ENCODE assay signal across 10 cellular contexts in the genomic region with DNA sequence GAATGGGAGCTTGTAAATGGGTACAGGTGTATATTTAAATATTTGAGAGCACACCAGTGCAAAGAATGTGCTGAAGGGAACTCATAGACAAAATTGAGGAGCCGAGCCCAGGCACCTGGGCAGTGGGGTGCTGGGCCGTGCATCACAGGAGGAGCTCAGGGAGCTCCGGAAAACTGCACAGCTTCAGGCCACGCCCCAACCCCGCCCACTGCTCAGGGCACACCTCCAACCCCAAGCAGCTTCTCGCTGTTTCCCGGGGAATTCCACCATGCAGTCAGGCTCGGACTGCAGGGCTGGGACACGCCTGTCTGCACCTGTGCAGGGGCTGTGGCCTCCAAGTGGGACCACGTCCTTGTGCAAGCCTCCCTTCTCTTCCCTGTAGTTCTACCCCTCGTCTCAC.
DNase-seq lines count a peak whose midpoint lies in the region; ATAC-seq, FAIRE-seq and TF ChIP-seq lines count a peak whose summit lies in the region.
"Had no signal": no experiment of that assay in that cellular context is flagged by ENCODE, and none has a peak within 500 bp of the region (broad histone marks: within the 10 kb centered on the region; RNA-seq: fewer than 3 reads in every experiment).

No MANE protein-coding gene starts in this region.

- in situ Hi-C loops in G401 (cut with HindIII; ENCODE audit: low sequenced_read_pairs), result no loop called here

- ATAC-seq in HG02973 (IDR thresholded peaks at IDR 0.05; ENCODE audit: unreplicated experiment), result no peak

- H3K4me3 ChIP-seq in H7 (ENCODE audit: insufficient read depth, low read depth, low read length) (no peak overlapping the region), bronchial epithelial cell (ENCODE audit: low read depth, low read length) (no peak overlapping the region)

- DNase-seq in 8988T (peak; percentile 50), H7 (peak; percentile 93), bronchial epithelial cell (ENCODE audit: low read depth) (peak; percentile 69), left kidney (ENCODE audit: low read depth, low spot score) (peak; percentile 77), AML-193 (lab: John Stamatoyannopoulos, UW) (no peak), G401 (ENCODE audit: low spot score) (no peak)
- DNase-seq in stimulated activated CD4-positive, alpha-beta T cell treated with anti-CD3 and anti-CD28 coated beads, Interleukin-15, amount 100 ng/mL, for 24 hours, result no peak
- DNase-seq: NCI-H2029, T-helper 9 cell had no signal

- TF ChIP-seq CTCF in bronchial epithelial cell (IDR thresholded peaks at IDR 0.05; ENCODE audit: insufficient read depth, low read length, severe bottlenecking), result no peak

- H3K36me3 ChIP-seq in H7 (replicated peaks; ENCODE audit: control insufficient read depth, insufficient read depth, low read length), result no peaks in the 10 kb centered on the region; the same call in 1 of the 2 replicates
- no peaks in the 10 kb centered on the region for H3K36me3 ChIP-seq in bronchial epithelial cell (ENCODE audit: control insufficient read depth, insufficient read depth, low read length)

- FAIRE-seq in bronchial epithelial cell (lab: Jason Lieb, UNC), result no peak

- no peaks in the 10 kb centered on the region for H3K27me3 ChIP-seq in H7 (ENCODE audit: control insufficient read depth, insufficient read depth, low read length)
- no peaks in the 10 kb centered on the region for H3K27me3 ChIP-seq in bronchial epithelial cell (ENCODE audit: control insufficient read depth, insufficient read depth, low read length)

Comparison
In these comparisons a context has a peak if more than half of its experiments do, and no peak if none do; other contexts are left out.
1. DNase-seq: peak in 8988T (single experiment), H7 (single experiment), bronchial epithelial cell (single experiment) and left kidney (single experiment); none in stimulated activated CD4-positive, alpha-beta T cell treated with anti-CD3 and anti-CD28 coated beads, Interleukin-15, amount 100 ng/mL, for 24 hours (single experiment), AML-193 (0 of 2) and G401 (single experiment).